Comparison of ENCODE assay signal across 11 cellular contexts in genomic region chrX:44915361-44915868, GRCh38. TPM values are rescaled to one million over a fixed set of nuclear protein-coding genes. Genes with fewer than 3 reads are reported as not detected.
DNase-seq lines count a peak whose midpoint lies in the region; ATAC-seq and TF ChIP-seq lines count a peak whose summit lies in the region.
"Had no signal": no experiment of that assay in that cellular context is flagged by ENCODE, and none has a peak within 500 bp of the region (broad histone marks: within the 10 kb centered on the region; RNA-seq: fewer than 3 reads in every experiment).

No MANE protein-coding gene starts in this region.

- CTCF ChIA-PET in T-cell (lab: Charles Lee): interaction anchor here in 1 of 2 donors (0.6 kb wide), 1 partner anchor 19 kb away, joined by 6 read pairs; no protein-coding TSS in a partner anchor

- peak overlapping the region; percentile 3 to 28 (median 13) for H3K4me3 Mint-ChIP-seq in T-cell

- H3K27me3 Mint-ChIP-seq in T-cell: no peaks in the 10 kb centered on the region

- no peak overlapping the region for H2AFZ ChIP-seq in smooth muscle cell (ENCODE audit: low read depth)

- H3K4me3 ChIP-seq in right cardiac atrium (ENCODE audit: low read length) (no peak overlapping the region), smooth muscle cell (peak overlapping the region; percentile 31)
- H3K4me3 ChIP-seq in effector memory CD4-positive, alpha-beta T cell (ENCODE audit: insufficient read depth, low read depth, low read length, poor library complexity, severe bottlenecking): no peak overlapping the region
- H3K4me3 ChIP-seq: skin epidermis, upper lobe of left lung had no signal

- no peak overlapping the region for H3K9ac ChIP-seq in smooth muscle cell (ENCODE audit: low read depth)

- ATAC-seq in Right ventricle myocardium inferior (peak; percentile 28), T-cell (replicated peaks in 1 of 4) (peak in 1 of 4 experiments; percentile 18), right cardiac atrium (peak; percentile 24 to 73)

- no peaks in the 10 kb centered on the region for H3K4me1 ChIP-seq in right cardiac atrium (ENCODE audit: control insufficient read depth, insufficient read depth, low read length)
- H3K4me1 ChIP-seq in smooth muscle cell (ENCODE audit: low read depth): no peaks in the 10 kb centered on the region
- H3K4me1 ChIP-seq in effector memory CD4-positive, alpha-beta T cell (ENCODE audit: control insufficient read depth, insufficient read depth, low read length, poor library complexity, severe bottlenecking): peaks cover 4% of the 10 kb centered on the region

- no peak for DNase-seq in Right ventricle myocardium inferior (ENCODE audit: missing footprints)
- DNase-seq in cardiac septum (ENCODE audit: low spot score): no peak
- no peak for DNase-seq in T-cell
- DNase-seq in right cardiac atrium: no peak
- no peak for DNase-seq in smooth muscle cell (lab: John Stamatoyannopoulos, UW; ENCODE audit: unreplicated experiment)
- no peak for DNase-seq in effector memory CD4-positive, alpha-beta T cell
- no peak for DNase-seq in activated CD4-positive, CD25-positive, alpha-beta regulatory T cell treated with anti-CD3 and anti-CD28 coated beads, Interleukin-2, amount 50 U/mL, for 72 hours
- no peak for DNase-seq in GF-D8 (lab: John Stamatoyannopoulos, UW)
- DNase-seq: NCI-H1694 treated with DMSO at 0.1 percent for 48 hours, upper lobe of left lung had no signal

- H3F3A ChIP-seq in smooth muscle cell (ENCODE audit: low read depth): no peaks in the 10 kb centered on the region

- peaks cover 84% of the 10 kb centered on the region for H3K79me2 ChIP-seq in smooth muscle cell (ENCODE audit: low read depth)

- peak overlapping the region; percentile 74 for H3K4me2 ChIP-seq in smooth muscle cell

- POLR2A ChIA-PET in T-cell (lab: Charles Lee): no interaction called here

- no peak for TF ChIP-seq CTCF in smooth muscle cell (IDR thresholded peaks at IDR 0.05; ENCODE audit: borderline replicate concordance, insufficient read depth, poor library complexity, severe bottlenecking)

- WGBS in right cardiac atrium: 27% methylated on average over 8 of the region's 8 CpGs
- WGBS in smooth muscle cell (ENCODE audit: low lambda C conversion rate): 49% methylated on average over 8 of the region's 8 CpGs

- H3K27me3 ChIP-seq in right cardiac atrium (ENCODE audit: control insufficient read depth, insufficient read depth): no peaks in the 10 kb centered on the region
- H3K27me3 ChIP-seq in smooth muscle cell (ENCODE audit: low read depth): no peaks in the 10 kb centered on the region
- H3K27me3 ChIP-seq in effector memory CD4-positive, alpha-beta T cell (replicated peaks; ENCODE audit: control insufficient read depth, insufficient read depth, low read length, poor library complexity, severe bottlenecking): no peaks in the 10 kb centered on the region
- H3K27me3 ChIP-seq: upper lobe of left lung had no signal

- H3K9me3 ChIP-seq in right cardiac atrium (ENCODE audit: control insufficient read depth, low read length) (no peaks in the 10 kb centered on the region), smooth muscle cell (replicated peaks; ENCODE audit: low read depth) (no peaks in the 10 kb centered on the region)
- no peaks in the 10 kb centered on the region for H3K9me3 ChIP-seq in effector memory CD4-positive, alpha-beta T cell (ENCODE audit: control insufficient read depth, low read length)
- H3K9me3 ChIP-seq: upper lobe of left lung had no signal

- peaks cover 60% of the 10 kb centered on the region for H4K20me1 ChIP-seq in smooth muscle cell (ENCODE audit: low read depth)

- no peaks in the 10 kb centered on the region for H3K9me3 Mint-ChIP-seq in T-cell

- H3K27ac Mint-ChIP-seq in T-cell: peak overlapping the region in 1 of 2 donors; percentile 27

- H3K27ac ChIP-seq in right cardiac atrium (ENCODE audit: low read length) (no peak overlapping the region), smooth muscle cell (ENCODE audit: low read depth) (peak overlapping the region; percentile 54)
- no peak overlapping the region for H3K27ac ChIP-seq in effector memory CD4-positive, alpha-beta T cell (ENCODE audit: insufficient read depth, low read length, poor library complexity, severe bottlenecking)
- H3K27ac ChIP-seq: skin epidermis, upper lobe of left lung had no signal

- H3K36me3 Mint-ChIP-seq in T-cell: no peaks in the 10 kb centered on the region

- H3K4me1 Mint-ChIP-seq in T-cell: peaks cover 54 to 71% (median 68%) of the 10 kb centered on the region in 3 donors

- H3K36me3 ChIP-seq in smooth muscle cell (ENCODE audit: low read depth): no peaks in the 10 kb centered on the region
- H3K36me3 ChIP-seq in effector memory CD4-positive, alpha-beta T cell (ENCODE audit: control insufficient read depth, insufficient read depth, low read length): no peaks in the 10 kb centered on the region
- H3K36me3 ChIP-seq: upper lobe of left lung had no signal

- intact Hi-C loops in Right ventricle myocardium inferior (cut with DNase I): no loop called here
- intact Hi-C loops in cardiac septum (cut with DNase I): no loop called here
- intact Hi-C loops in right cardiac atrium (cut with DNase I): no loop called here

RNA-seq across cellular contexts. Expression of gene KDM6A, which starts 42.4 kb away (rescaled TPM):
- total RNA-seq in Right ventricle myocardium inferior (13.5 TPM), cardiac septum (18.1 TPM), T-cell (10 to 100 TPM; 37.1 to 97.3 (median 55.7) TPM), right cardiac atrium (10 to 100 TPM; 12.9 to 20.0 (median 15.5) TPM), smooth muscle cell (28.1 and 38.7 TPM in 2 replicates)
- polyA plus RNA-seq in right cardiac atrium (4.5 TPM), smooth muscle cell (9.6 and 11.8 TPM in 2 replicates)
